6 cellular contexts compared by ENCODE assay signal in genomic region chr3:65489253-65489652, GRCh38.
"Had no signal": no experiment of that assay in that cellular context is flagged by ENCODE, and none has a peak within 500 bp of the region (broad histone marks: within the 10 kb centered on the region; RNA-seq: fewer than 3 reads in every experiment).

No MANE protein-coding gene starts in this region.

- DNase-seq: KBM-7, KG1 had no signal

- H3K27me3 Mint-ChIP-seq: IgD-negative memory B cell had no signal

- H3K9ac ChIP-seq: KMS-11 had no signal

- H3K4me2 ChIP-seq: KMS-11 had no signal

- H3K4me3 Mint-ChIP-seq: IgD-negative memory B cell had no signal

- H3K36me3 Mint-ChIP-seq: IgD-negative memory B cell had no signal

- H3K4me1 Mint-ChIP-seq: IgD-negative memory B cell had no signal

- H3K27ac ChIP-seq: HL-60, KMS-11 had no signal

- FAIRE-seq: HTR-8/SVneo had no signal
